Comparison of ENCODE assay signal across 8 cellular contexts in the genomic region with DNA sequence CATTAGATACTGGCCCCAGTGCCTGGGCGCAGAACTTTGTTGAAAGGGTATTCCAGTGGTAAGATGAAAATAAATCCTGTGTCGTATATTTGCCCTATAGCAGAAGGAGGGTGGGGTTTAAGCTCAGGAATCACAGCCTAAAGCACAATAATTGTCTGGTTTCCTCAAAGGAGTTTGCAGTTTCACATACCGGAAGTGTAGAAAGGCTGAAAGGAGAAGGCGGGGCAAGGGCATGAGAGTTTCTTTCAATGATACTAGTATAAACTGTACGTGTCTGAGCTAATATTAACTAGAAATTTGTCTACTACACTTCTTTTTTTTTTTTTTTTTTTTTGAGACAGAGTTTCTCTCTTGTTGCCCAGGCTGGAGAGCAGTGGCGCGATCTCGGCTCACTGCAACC. TPM values are rescaled to one million over a fixed set of nuclear protein-coding genes. Genes with fewer than 3 reads are reported as not detected.
A peak's percentile ranks its signal among the peaks of the same experiment; 100 is the strongest.
DNase-seq lines count a peak whose midpoint lies in the region; ATAC-seq, FAIRE-seq and TF ChIP-seq lines count a peak whose summit lies in the region.
"Not testable (repeated sequence)": the region's sequence is repeated elsewhere in the genome, so short reads cannot be mapped to it uniquely, and the experiment has no call there.

No MANE protein-coding gene starts in this region.

- H3K36me3 Mint-ChIP-seq in T-helper 2 cell treated with Interferon-gamma antibody and Interleukin-4, amounts not matched to agents 5 μg/mL and 100 μg/mL, for 36 hours (ENCODE audit: low read depth): peaks cover 27% of the 10 kb centered on the region
- not testable (repeated sequence) for H3K36me3 Mint-ChIP-seq in activated naive CD4-positive, alpha-beta T cell treated with anti-CD3 and anti-CD28 coated beads, Interleukin-2, amount 50 U/mL, for 24 hours

- H3K27ac Mint-ChIP-seq in T-helper 2 cell treated with Interferon-gamma antibody and Interleukin-4, amounts not matched to agents 5 μg/mL and 100 μg/mL, for 36 hours: peak overlapping the region; percentile 82
- peak overlapping the region; percentile 56 for H3K27ac Mint-ChIP-seq in activated naive CD4-positive, alpha-beta T cell treated with anti-CD3 and anti-CD28 coated beads, Interleukin-2, amount 50 U/mL, for 24 hours

- H3K9me3 Mint-ChIP-seq in T-helper 2 cell treated with Interferon-gamma antibody and Interleukin-4, amounts not matched to agents 5 μg/mL and 100 μg/mL, for 36 hours; activated naive CD4-positive, alpha-beta T cell treated with anti-CD3 and anti-CD28 coated beads, Interleukin-2, amount 50 U/mL, for 24 hours: not testable (repeated sequence)

- H3K27ac ChIP-seq in kidney (ENCODE audit: low read depth in 2 of 2, low read length in 2 of 2): not testable (repeated sequence)

- peak overlapping the region in 1 of 2 donors; percentile 19 for H3K4me3 ChIP-seq in kidney (ENCODE audit: low read length in 2 of 2)

- H3K36me3 ChIP-seq in kidney (ENCODE audit: control insufficient read depth in 1 of 2, insufficient read depth in 2 of 2, low read length in 2 of 2): not testable (repeated sequence)

- not testable (repeated sequence) for H3K9me3 ChIP-seq in kidney (ENCODE audit: control insufficient read depth in 1 of 2, low read length in 2 of 2)

- peak overlapping the region; percentile 65 for H3K4me3 Mint-ChIP-seq in T-helper 2 cell treated with Interferon-gamma antibody and Interleukin-4, amounts not matched to agents 5 μg/mL and 100 μg/mL, for 36 hours
- H3K4me3 Mint-ChIP-seq in activated naive CD4-positive, alpha-beta T cell treated with anti-CD3 and anti-CD28 coated beads, Interleukin-2, amount 50 U/mL, for 24 hours: peak overlapping the region; percentile 61

- not testable (repeated sequence) for H3K4me1 ChIP-seq in kidney (ENCODE audit: control insufficient read depth in 1 of 2, insufficient read depth in 1 of 2, low read depth in 1 of 2, low read length in 2 of 2)

- not testable (repeated sequence) for H3K9ac ChIP-seq in kidney (ENCODE audit: low read length in 2 of 2)

- not testable (repeated sequence) for TF ChIP-seq CTCF in kidney (IDR thresholded peaks at IDR 0.05; ENCODE audit: borderline replicate concordance, extremely low read depth, insufficient read depth)

- not testable (repeated sequence) for H3K27me3 Mint-ChIP-seq in T-helper 2 cell treated with Interferon-gamma antibody and Interleukin-4, amounts not matched to agents 5 μg/mL and 100 μg/mL, for 36 hours (ENCODE audit: low read depth); activated naive CD4-positive, alpha-beta T cell treated with anti-CD3 and anti-CD28 coated beads, Interleukin-2, amount 50 U/mL, for 24 hours

- ATAC-seq in GM19397 (IDR thresholded peaks at IDR 0.05; ENCODE audit: unreplicated experiment) (peak; percentile 49), HG02763 (IDR thresholded peaks at IDR 0.05; ENCODE audit: unreplicated experiment) (peak; percentile 43), HG03520 (IDR thresholded peaks at IDR 0.05; ENCODE audit: unreplicated experiment) (peak; percentile 45)

- intact Hi-C loops in kidney (cut with DNase I): not testable (repeated sequence)

- peaks cover 37% of the 10 kb centered on the region for H3K4me1 Mint-ChIP-seq in T-helper 2 cell treated with Interferon-gamma antibody and Interleukin-4, amounts not matched to agents 5 μg/mL and 100 μg/mL, for 36 hours (ENCODE audit: low read depth)
- peaks cover 37% of the 10 kb centered on the region for H3K4me1 Mint-ChIP-seq in activated naive CD4-positive, alpha-beta T cell treated with anti-CD3 and anti-CD28 coated beads, Interleukin-2, amount 50 U/mL, for 24 hours

- DNase-seq in EH (ENCODE audit: low read depth): peak; percentile 28
- not testable (repeated sequence) for DNase-seq in T-helper 2 cell treated with Interferon-gamma antibody and Interleukin-4, amounts not matched to agents 5 μg/mL and 100 μg/mL, for 36 hours (ENCODE audit: low spot score); kidney
- DNase-seq in stimulated activated naive CD4-positive, alpha-beta T cell (lab: John Stamatoyannopoulos, UW): peak in 4 of 6 experiments; percentile 1 to 51 (median 30)

- FAIRE-seq in kidney (lab: Jason Lieb, UNC): peak; percentile 81

RNA-seq across cellular contexts. Expression of a gene that starts 29.2 kb away (rescaled TPM):
- 19.0 TPM for total RNA-seq in kidney
- polyA plus RNA-seq in kidney (ENCODE audit: insufficient read depth, low read depth, low replicate concordance): 3.7 TPM
